11 cellular contexts compared by ENCODE assay signal in genomic region chr7:129222064-129222463, GRCh38. TPM values are rescaled to one million over a fixed set of nuclear protein-coding genes. Genes with fewer than 3 reads are reported as not detected.
A peak's percentile ranks its signal among the peaks of the same experiment; 100 is the strongest.
DNase-seq lines count a peak whose midpoint lies in the region; ATAC-seq and TF ChIP-seq lines count a peak whose summit lies in the region.
"Had no signal": no experiment of that assay in that cellular context is flagged by ENCODE, and none has a peak within 500 bp of the region (broad histone marks: within the 10 kb centered on the region; RNA-seq: fewer than 3 reads in every experiment).

No MANE protein-coding gene starts in this region.

- ATAC-seq in GM21786 (IDR thresholded peaks at IDR 0.05; ENCODE audit: unreplicated experiment) (no peak), GM18868 (IDR thresholded peaks at IDR 0.05; ENCODE audit: unreplicated experiment) (no peak)

- no peaks in the 10 kb centered on the region for H3K9me3 ChIP-seq in BLaER1 treated with 17β-estradiol and CSF1 and Interleukin-3, amounts not matched to agents 10 nM and 100 nM (replicated peaks in 1 of 11)
- H3K9me3 ChIP-seq in GM23248 (ENCODE audit: low read depth), result no peaks in the 10 kb centered on the region
- no peaks in the 10 kb centered on the region for H3K9me3 ChIP-seq in SJCRH30 (replicated peaks)

- no peaks in the 10 kb centered on the region for H3K9me2 ChIP-seq in GM23248 (ENCODE audit: insufficient read depth)

- peak overlapping the region; percentile 58 to 88 (median 82) for H3K4me2 ChIP-seq in BLaER1 treated with 17β-estradiol and CSF1 and Interleukin-3, amounts not matched to agents 10 nM and 100 nM
- no peak overlapping the region for H3K4me2 ChIP-seq in GM23248 (ENCODE audit: unreplicated experiment)

- H3K36me3 ChIP-seq in BLaER1 treated with 17β-estradiol and CSF1 and Interleukin-3, amounts not matched to agents 10 nM and 100 nM, result no peaks in the 10 kb centered on the region
- no peaks in the 10 kb centered on the region for H3K36me3 ChIP-seq in GM23248 (ENCODE audit: low read depth)
- H3K36me3 ChIP-seq in SJCRH30, result no peaks in the 10 kb centered on the region

- H3K79me2 ChIP-seq in GM23248 (ENCODE audit: insufficient read depth), result peaks cover 6% of the 10 kb centered on the region; the same call in 1 of the 2 replicates

- peak overlapping the region; percentile 26 to 55 (median 43); a peak in 17 of 20 replicates for H3K4me3 ChIP-seq in BLaER1 treated with 17β-estradiol and CSF1 and Interleukin-3, amounts not matched to agents 10 nM and 100 nM
- H3K4me3 ChIP-seq in GM23248 (no peak overlapping the region; the same call in 1 of the 2 replicates), SJCRH30 (no peak overlapping the region), fibroblast of pulmonary artery (replicated peaks; ENCODE audit: low read depth, low read length) (peak overlapping the region; percentile 22)

- DNase-seq in GM23248, result no peak
- DNase-seq in SJCRH30, result peak; percentile 34 to 74
- peak; percentile 44 for DNase-seq in fibroblast of pulmonary artery (ENCODE audit: low read depth)
- no peak for DNase-seq in NCI-H1048 (lab: John Stamatoyannopoulos, UW)
- DNase-seq in stimulated activated CD4-positive, alpha-beta T cell treated with anti-CD3 and anti-CD28 coated beads, Interleukin-12 subunit alpha, Interleukin-12 subunit beta, amount 100 ng/mL, for 4 hours, result no peak
- DNase-seq: activated gamma-delta T cell treated with Interleukin-2 at 50 U/mL for 16 hours, IMR-90, small intestine had no signal

- in situ Hi-C loops in GM23248 (cut with MboI), result loop anchor here (10.0 to 25.0 kb wide), 2 partner anchors 263 to 415 kb away; no protein-coding TSS in a partner anchor

- TF ChIP-seq CTCF in fibroblast of pulmonary artery (IDR thresholded peaks at IDR 0.05; ENCODE audit: low read length, missing control alignments), result no peak

- peaks cover 6% of the 10 kb centered on the region; the same call in 1 of the 2 replicates for H3F3A ChIP-seq in GM23248 (ENCODE audit: insufficient read depth)

- 16 to 23% methylated on average over 4 of the region's 4 CpGs for WGBS in GM23248 (ENCODE audit: low coverage in 1 of 2, low lambda C conversion rate in 2 of 2, missing lambda C conversion rate in 2 of 2), 2 experiments

- peaks cover 0 to 19% (median 6%) of the 10 kb centered on the region in 11 experiments; a peak in 8 of 22 replicates for H4K20me1 ChIP-seq in BLaER1 treated with 17β-estradiol and CSF1 and Interleukin-3, amounts not matched to agents 10 nM and 100 nM
- no peaks in the 10 kb centered on the region for H4K20me1 ChIP-seq in GM23248 (ENCODE audit: insufficient read depth)

- no peaks in the 10 kb centered on the region for H3K27me3 ChIP-seq in BLaER1 treated with 17β-estradiol and CSF1 and Interleukin-3, amounts not matched to agents 10 nM and 100 nM
- H3K27me3 ChIP-seq in GM23248 (replicated peaks; ENCODE audit: insufficient read depth) (no peaks in the 10 kb centered on the region), SJCRH30 (no peaks in the 10 kb centered on the region)

- H2AFZ ChIP-seq in GM23248, result peak overlapping the region; percentile 46; the same call in 1 of the 2 replicates

- H3K4me1 ChIP-seq in BLaER1 treated with 17β-estradiol and CSF1 and Interleukin-3, amounts not matched to agents 10 nM and 100 nM, result peaks cover 42 to 65% (median 55%) of the 10 kb centered on the region in 10 experiments
- H3K4me1 ChIP-seq in GM23248 (ENCODE audit: insufficient read depth) (peaks cover 5% of the 10 kb centered on the region; the same call in 1 of the 2 replicates), SJCRH30 (peaks cover 8% of the 10 kb centered on the region; the same call in 1 of the 2 replicates)

- H3K9ac ChIP-seq in BLaER1 treated with 17β-estradiol and CSF1 and Interleukin-3, amounts not matched to agents 10 nM and 100 nM, result peak overlapping the region; percentile 53 to 92 (median 67); a peak in 21 of 22 replicates
- H3K9ac ChIP-seq in GM23248, result no peak overlapping the region

- peak overlapping the region; percentile 46 to 90 (median 76); a peak in 21 of 22 replicates for H3K27ac ChIP-seq in BLaER1 treated with 17β-estradiol and CSF1 and Interleukin-3, amounts not matched to agents 10 nM and 100 nM
- H3K27ac ChIP-seq in GM23248 (no peak overlapping the region), SJCRH30 (no peak overlapping the region)

RNA-seq across cellular contexts. Expression of gene AHCYL2, which starts 2.8 kb away (rescaled TPM):
- 8.9 and 9.5 TPM in 2 replicates for total RNA-seq in GM23248 (2014; rRNA removed; shearing (Covaris generic))
- polyA plus RNA-seq in GM23248 (2016; fragmentation: Nextera tagmentation; extraction: Ambion mirVana), result 1.9 and 2.3 TPM in 2 replicates
- total RNA-seq in SJCRH30 (2014; rRNA removed; shearing (Covaris generic)), result 10.2 and 10.9 TPM in 2 replicates

RNA-seq across cellular contexts. Expression of gene SMO, which starts 33.6 kb away (rescaled TPM):
- 14.7 and 16.3 TPM in 2 replicates for total RNA-seq in GM23248 (2014; rRNA removed; shearing (Covaris generic))
- polyA plus RNA-seq in GM23248 (2016; fragmentation: Nextera tagmentation; extraction: Ambion mirVana), result 2.3 and 2.5 TPM in 2 replicates
- 40.5 and 43.2 TPM in 2 replicates for total RNA-seq in SJCRH30 (2014; rRNA removed; shearing (Covaris generic))

Comparison
In these comparisons a context has a peak if more than half of its experiments do, and no peak if none do; other contexts are left out.
1. H3K27ac ChIP-seq: peak in BLaER1 treated with 17β-estradiol and CSF1 and Interleukin-3, amounts not matched to agents 10 nM and 100 nM (11 of 11); none in GM23248 (single experiment) and SJCRH30 (single experiment).
2. H3K4me3 ChIP-seq: peak in BLaER1 treated with 17β-estradiol and CSF1 and Interleukin-3, amounts not matched to agents 10 nM and 100 nM (10 of 10) and fibroblast of pulmonary artery (single experiment); none in GM23248 (single experiment) and SJCRH30 (single experiment).
3. DNase-seq: peak in SJCRH30 (2 of 2) and fibroblast of pulmonary artery (single experiment); none in GM23248 (single experiment), NCI-H1048 (single experiment) and stimulated activated CD4-positive, alpha-beta T cell treated with anti-CD3 and anti-CD28 coated beads, Interleukin-12 subunit alpha, Interleukin-12 subunit beta, amount 100 ng/mL, for 4 hours (single experiment).